In genomic region chr10:70347321-70347720, GRCh38 we compare ENCODE assay signal across 29 cellular contexts.
"Had no signal": no experiment of that assay in that cellular context is flagged by ENCODE, and none has a peak within 500 bp of the region (broad histone marks: within the 10 kb centered on the region; RNA-seq: fewer than 3 reads in every experiment).

No MANE protein-coding gene starts in this region.

- H3K9me3 Mint-ChIP-seq: activated CD4-positive, alpha-beta memory T cell treated with anti-CD3 and anti-CD28 coated beads for 36 hours; activated CD4-positive, alpha-beta T cell treated with anti-CD3 and anti-CD28 coated beads, Interleukin-2, amount 10 ng/mL, durations not matched to agents 24 days and 14 days; activated naive CD4-positive, alpha-beta T cell treated with anti-CD3 and anti-CD28 coated beads for 36 hours; activated naive CD4-positive, alpha-beta T cell treated with anti-CD3 and anti-CD28 coated beads, Interleukin-2, amount 50 U/mL, for 24 hours; activated naive CD8-positive, alpha-beta T cell treated with anti-CD3 and anti-CD28 coated beads for 36 hours; activated naive CD8-positive, alpha-beta T cell treated with anti-CD3 and anti-CD28 coated beads, Interleukin-2, amount 50 U/mL, for 24 hours; activated T-helper 1 cell treated with anti-CD3 and anti-CD28 coated beads, Interleukin-12 subunit alpha, Interleukin-12 subunit beta, Interleukin-2, Interleukin-4 antibody, amounts not matched to agents 30 ng/mL and 10 ng/mL and 1 ng/mL, durations not matched to agents 14 hours and 24 hours and 36 hours; activated T-helper 2 cell treated with anti-CD3 and anti-CD28 coated beads, Interferon-gamma antibody, Interleukin-2, Interleukin-4, amounts not matched to agents 10 μg/mL and 5 μg/mL and 100 μg/mL, durations not matched to agents 14 hours and 24 hours and 36 hours; T-helper 2 cell treated with Interferon-gamma antibody and Interleukin-4, amounts not matched to agents 5 μg/mL and 100 μg/mL, for 36 hours had no signal

- H3K27me3 ChIP-seq: adrenal gland, body of pancreas, colonic mucosa, esophagus squamous epithelium had no signal

- H3K4me3 Mint-ChIP-seq: activated CD4-positive, alpha-beta memory T cell treated with anti-CD3 and anti-CD28 coated beads for 36 hours; activated CD4-positive, alpha-beta T cell treated with anti-CD3 and anti-CD28 coated beads for 36 hours; activated CD4-positive, alpha-beta T cell treated with anti-CD3 and anti-CD28 coated beads, Interleukin-2, amount 10 ng/mL, durations not matched to agents 24 days and 14 days; activated CD8-positive, alpha-beta memory T cell treated with anti-CD3 and anti-CD28 coated beads, Interleukin-2, amount 10 ng/mL, durations not matched to agents 7 days and 5 days; activated CD8-positive, alpha-beta T cell treated with anti-CD3 and anti-CD28 coated beads, Interleukin-2, amount 10 ng/mL, durations not matched to agents 7 days and 5 days; activated naive CD4-positive, alpha-beta T cell treated with anti-CD3 and anti-CD28 coated beads for 36 hours; activated naive CD4-positive, alpha-beta T cell treated with anti-CD3 and anti-CD28 coated beads, Interleukin-2, amount 50 U/mL, for 24 hours; activated naive CD8-positive, alpha-beta T cell treated with anti-CD3 and anti-CD28 coated beads for 36 hours; activated naive CD8-positive, alpha-beta T cell treated with anti-CD3 and anti-CD28 coated beads, Interleukin-2, amount 50 U/mL, for 24 hours; activated T-helper 1 cell treated with anti-CD3 and anti-CD28 coated beads, Interleukin-12 subunit alpha, Interleukin-12 subunit beta, Interleukin-2, Interleukin-4 antibody, amounts not matched to agents 30 ng/mL and 10 ng/mL and 1 ng/mL, durations not matched to agents 14 hours and 24 hours and 36 hours; T-helper 17 cell; T-helper 2 cell treated with Interferon-gamma antibody and Interleukin-4, amounts not matched to agents 5 μg/mL and 100 μg/mL, for 36 hours had no signal

- DNase-seq: activated CD4-positive, alpha-beta memory T cell treated with anti-CD3 and anti-CD28 coated beads for 36 hours; activated CD4-positive, alpha-beta T cell treated with anti-CD3 and anti-CD28 coated beads for 36 hours; activated CD4-positive, alpha-beta T cell treated with anti-CD3 and anti-CD28 coated beads, Interleukin-2, amount 10 ng/mL, durations not matched to agents 24 days and 14 days; activated CD4-positive, CD25-positive, alpha-beta regulatory T cell; activated CD4-positive, CD25-positive, alpha-beta regulatory T cell treated with anti-CD3 and anti-CD28 coated beads, Interleukin-2, amount 50 U/mL, for 72 hours; activated CD8-positive, alpha-beta memory T cell treated with anti-CD3 and anti-CD28 coated beads, Interleukin-2, amount 10 ng/mL, durations not matched to agents 7 days and 5 days; activated CD8-positive, alpha-beta memory T cell treated with anti-CD3 and anti-CD28 coated beads, Interleukin-2, amount 50 U/mL, for 4 hours; activated CD8-positive, alpha-beta T cell treated with anti-CD3 and anti-CD28 coated beads, Interleukin-2, amount 10 ng/mL, durations not matched to agents 7 days and 5 days; activated effector memory CD4-positive, alpha-beta T cell treated with anti-CD3 and anti-CD28 coated beads, Interleukin-2, amount 50 U/mL, for 16 hours; activated naive CD4-positive, alpha-beta T cell treated with anti-CD3 and anti-CD28 coated beads for 36 hours; activated naive CD8-positive, alpha-beta T cell treated with anti-CD3 and anti-CD28 coated beads for 36 hours; activated naive CD8-positive, alpha-beta T cell treated with anti-CD3 and anti-CD28 coated beads, Interleukin-2, amount 50 U/mL, for 24 hours; activated T-cell treated with anti-CD3 and anti-CD28 coated beads, Interleukin-2, amount 50 U/mL, for 1 hour; activated T-cell treated with anti-CD3 and anti-CD28 coated beads, Interleukin-2, amount 50 U/mL, for 48 hours; adrenal gland; amygdala; body of pancreas; caudate nucleus; colonic mucosa; effector CD8-positive, alpha-beta T cell; esophagus squamous epithelium; glutamatergic neuron; T-helper 1 cell; T-helper 17 cell had no signal

- H3K36me3 ChIP-seq: adrenal gland, colonic mucosa, esophagus squamous epithelium had no signal

- H3K27ac ChIP-seq: adrenal gland, body of pancreas, colonic mucosa, epithelial cell of prostate, esophagus squamous epithelium had no signal

- H3K4me1 ChIP-seq: adrenal gland, body of pancreas, colonic mucosa had no signal

- H3K36me3 Mint-ChIP-seq: activated CD4-positive, alpha-beta memory T cell treated with anti-CD3 and anti-CD28 coated beads for 36 hours; activated CD8-positive, alpha-beta memory T cell treated with anti-CD3 and anti-CD28 coated beads, Interleukin-2, amount 10 ng/mL, durations not matched to agents 7 days and 5 days; activated naive CD4-positive, alpha-beta T cell treated with anti-CD3 and anti-CD28 coated beads, Interleukin-2, amount 50 U/mL, for 24 hours; activated naive CD8-positive, alpha-beta T cell treated with anti-CD3 and anti-CD28 coated beads for 36 hours had no signal

- H3K9me3 ChIP-seq: adrenal gland, body of pancreas, colonic mucosa, esophagus squamous epithelium had no signal

- H3K4me3 ChIP-seq: adrenal gland, body of pancreas, colonic mucosa, esophagus squamous epithelium had no signal

- ATAC-seq: activated CD4-positive, alpha-beta T cell treated with anti-CD3 and anti-CD28 coated beads for 36 hours; activated CD8-positive, alpha-beta memory T cell treated with anti-CD3 and anti-CD28 coated beads, Interleukin-2, amount 10 ng/mL, durations not matched to agents 7 days and 5 days; activated CD8-positive, alpha-beta T cell treated with anti-CD3 and anti-CD28 coated beads, Interleukin-2, amount 10 ng/mL, durations not matched to agents 7 days and 5 days; activated naive CD8-positive, alpha-beta T cell treated with anti-CD3 and anti-CD28 coated beads, Interleukin-2, amount 50 U/mL, for 24 hours; T-helper 17 cell had no signal

- H3K4me1 Mint-ChIP-seq: activated CD4-positive, alpha-beta T cell treated with anti-CD3 and anti-CD28 coated beads for 36 hours; activated CD4-positive, alpha-beta T cell treated with anti-CD3 and anti-CD28 coated beads, Interleukin-2, amount 10 ng/mL, durations not matched to agents 24 days and 14 days; activated naive CD4-positive, alpha-beta T cell treated with anti-CD3 and anti-CD28 coated beads, Interleukin-2, amount 50 U/mL, for 24 hours; activated naive CD8-positive, alpha-beta T cell treated with anti-CD3 and anti-CD28 coated beads for 36 hours; activated naive CD8-positive, alpha-beta T cell treated with anti-CD3 and anti-CD28 coated beads, Interleukin-2, amount 50 U/mL, for 24 hours; T-helper 17 cell had no signal

- H3K27me3 Mint-ChIP-seq: activated CD4-positive, alpha-beta memory T cell treated with anti-CD3 and anti-CD28 coated beads for 36 hours; activated CD4-positive, alpha-beta T cell treated with anti-CD3 and anti-CD28 coated beads for 36 hours; activated CD4-positive, alpha-beta T cell treated with anti-CD3 and anti-CD28 coated beads, Interleukin-2, amount 10 ng/mL, durations not matched to agents 24 days and 14 days; activated CD8-positive, alpha-beta memory T cell treated with anti-CD3 and anti-CD28 coated beads, Interleukin-2, amount 10 ng/mL, durations not matched to agents 7 days and 5 days; activated naive CD4-positive, alpha-beta T cell treated with anti-CD3 and anti-CD28 coated beads, Interleukin-2, amount 50 U/mL, for 24 hours; activated naive CD8-positive, alpha-beta T cell treated with anti-CD3 and anti-CD28 coated beads for 36 hours; activated naive CD8-positive, alpha-beta T cell treated with anti-CD3 and anti-CD28 coated beads, Interleukin-2, amount 50 U/mL, for 24 hours; T-helper 17 cell had no signal

- H3K27ac Mint-ChIP-seq: activated CD4-positive, alpha-beta memory T cell treated with anti-CD3 and anti-CD28 coated beads for 36 hours; activated CD4-positive, alpha-beta T cell treated with anti-CD3 and anti-CD28 coated beads for 36 hours; activated CD4-positive, alpha-beta T cell treated with anti-CD3 and anti-CD28 coated beads, Interleukin-2, amount 10 ng/mL, durations not matched to agents 24 days and 14 days; activated CD8-positive, alpha-beta memory T cell treated with anti-CD3 and anti-CD28 coated beads, Interleukin-2, amount 10 ng/mL, durations not matched to agents 7 days and 5 days; activated CD8-positive, alpha-beta T cell treated with anti-CD3 and anti-CD28 coated beads, Interleukin-2, amount 10 ng/mL, durations not matched to agents 7 days and 5 days; activated naive CD4-positive, alpha-beta T cell treated with anti-CD3 and anti-CD28 coated beads for 36 hours; activated naive CD4-positive, alpha-beta T cell treated with anti-CD3 and anti-CD28 coated beads, Interleukin-2, amount 50 U/mL, for 24 hours; activated naive CD8-positive, alpha-beta T cell treated with anti-CD3 and anti-CD28 coated beads for 36 hours; activated naive CD8-positive, alpha-beta T cell treated with anti-CD3 and anti-CD28 coated beads, Interleukin-2, amount 50 U/mL, for 24 hours; activated T-helper 1 cell treated with anti-CD3 and anti-CD28 coated beads, Interleukin-12 subunit alpha, Interleukin-12 subunit beta, Interleukin-2, Interleukin-4 antibody, amounts not matched to agents 30 ng/mL and 10 ng/mL and 1 ng/mL, durations not matched to agents 14 hours and 24 hours and 36 hours; activated T-helper 2 cell treated with anti-CD3 and anti-CD28 coated beads, Interferon-gamma antibody, Interleukin-2, Interleukin-4, amounts not matched to agents 10 μg/mL and 5 μg/mL and 100 μg/mL, durations not matched to agents 14 hours and 24 hours and 36 hours; T-helper 2 cell treated with Interferon-gamma antibody and Interleukin-4, amounts not matched to agents 5 μg/mL and 100 μg/mL, for 36 hours had no signal
